In genomic region chr16:28200661-28201060, GRCh38 we compare ENCODE assay signal across 20 cellular contexts. TPM values are rescaled to one million over a fixed set of nuclear protein-coding genes. Genes with fewer than 3 reads are reported as not detected.
DNase-seq lines count a peak whose midpoint lies in the region; ATAC-seq and TF ChIP-seq lines count a peak whose summit lies in the region.
"Had no signal": no experiment of that assay in that cellular context is flagged by ENCODE, and none has a peak within 500 bp of the region (broad histone marks: within the 10 kb centered on the region; RNA-seq: fewer than 3 reads in every experiment).

No MANE protein-coding gene starts in this region.

- H3K4me3 ChIP-seq in IMR-90 (ENCODE audit: insufficient read depth, low read depth, low read length) (no peak overlapping the region), trophoblast cell (ENCODE audit: low read depth, low read length) (no peak overlapping the region)
- H3K4me3 ChIP-seq: colonic mucosa, GM23248, Peyer's patch, tibial artery had no signal

- H3K23ac ChIP-seq in IMR-90 (ENCODE audit: low read depth, low read length) (no peak overlapping the region), trophoblast cell (ENCODE audit: low read length) (no peak overlapping the region)

- H3K4me1 Mint-ChIP-seq in activated CD8-positive, alpha-beta memory T cell treated with anti-CD3 and anti-CD28 coated beads, Interleukin-2, amount 10 ng/mL, durations not matched to agents 7 days and 5 days: peaks cover 46% of the 10 kb centered on the region
- peaks cover 39% of the 10 kb centered on the region for H3K4me1 Mint-ChIP-seq in activated naive CD8-positive, alpha-beta T cell treated with anti-CD3 and anti-CD28 coated beads, Interleukin-2, amount 50 U/mL, for 24 hours

- no peak for TF ChIP-seq CTCF in IMR-90 (conservative IDR thresholded peaks at IDR 0.05; ENCODE audit: low read depth, low read length)

- H2BK5ac ChIP-seq in IMR-90 (ENCODE audit: low read depth, low read length, poor library complexity, severe bottlenecking): peak overlapping the region; percentile 11
- no peak overlapping the region for H2BK5ac ChIP-seq in trophoblast cell (ENCODE audit: low read depth, low read length, poor library complexity)

- dilution Hi-C loops in IMR-90 (cut with HindIII; ENCODE audit: low sequenced_read_pairs, unreplicated experiment): no loop called here

- no peak overlapping the region for H2BK15ac ChIP-seq in IMR-90 (ENCODE audit: low read depth, low read length)

- no peak overlapping the region for H2BK20ac ChIP-seq in IMR-90 (ENCODE audit: low read depth, low read length)

- H4K20me1 ChIP-seq in IMR-90 (ENCODE audit: insufficient read depth, low read length): peaks cover 55% of the 10 kb centered on the region

- no peak overlapping the region for H2AFZ ChIP-seq in IMR-90 (replicated peaks; ENCODE audit: low read length, poor library complexity)
- no peak overlapping the region for H2AFZ ChIP-seq in trophoblast cell (ENCODE audit: insufficient read depth, low read length, poor library complexity)
- H2AFZ ChIP-seq: GM23248 had no signal

- H3K56ac ChIP-seq in IMR-90 (ENCODE audit: extremely low read depth, insufficient read depth, low read length): no peak overlapping the region

- H3K36me3 ChIP-seq in IMR-90 (ENCODE audit: control insufficient read depth, insufficient read depth, low read length) (peaks cover 42% of the 10 kb centered on the region), trophoblast cell (ENCODE audit: control insufficient read depth in 1 of 2, insufficient read depth in 2 of 2, low read length in 2 of 2) (peaks cover 14 to 18% of the 10 kb centered on the region in 2 experiments)
- H3K36me3 ChIP-seq: colonic mucosa had no signal

- ATAC-seq in activated CD8-positive, alpha-beta memory T cell treated with anti-CD3 and anti-CD28 coated beads, Interleukin-2, amount 10 ng/mL, durations not matched to agents 7 days and 5 days: no peak
- ATAC-seq in IMR-90 (ENCODE audit: low read depth): no peak
- peak; percentile 6 for ATAC-seq in activated naive CD8-positive, alpha-beta T cell treated with anti-CD3 and anti-CD28 coated beads, Interleukin-2, amount 50 U/mL, for 24 hours
- ATAC-seq: stimulated activated effector memory CD8-positive, alpha-beta T cell treated with anti-CD3 and anti-CD28 coated beads, Interleukin-12 subunit alpha, Interleukin-12 subunit beta, amount 100 ng/mL, for 72 hours had no signal

- H3K4ac ChIP-seq in IMR-90 (ENCODE audit: low read depth, low read length): no peak overlapping the region
- H3K4ac ChIP-seq in trophoblast cell (ENCODE audit: low read depth, low read length): no peak overlapping the region

- no peak for TF ChIP-seq RAD21 in IMR-90 (IDR thresholded peaks at IDR 0.05; ENCODE audit: low read length)

- no peaks in the 10 kb centered on the region for H3K79me2 ChIP-seq in trophoblast cell (ENCODE audit: control insufficient read depth, insufficient read depth, low read length, poor library complexity)

- no peak overlapping the region for H2AK9ac ChIP-seq in IMR-90 (replicated peaks; ENCODE audit: low read depth, low read length, poor library complexity)

- peaks cover 15 to 63% of the 10 kb centered on the region in 2 experiments for H3K79me1 ChIP-seq in IMR-90 (ENCODE audit: low read depth in 1 of 2, low read length in 2 of 2)
- no peaks in the 10 kb centered on the region for H3K79me1 ChIP-seq in trophoblast cell (ENCODE audit: low read length)

- no peak overlapping the region for H3K4me2 ChIP-seq in IMR-90 (ENCODE audit: low read depth, low read length)
- no peak overlapping the region for H3K4me2 ChIP-seq in trophoblast cell (ENCODE audit: low read length)

- no peaks in the 10 kb centered on the region for H3K27me3 Mint-ChIP-seq in activated CD8-positive, alpha-beta memory T cell treated with anti-CD3 and anti-CD28 coated beads, Interleukin-2, amount 10 ng/mL, durations not matched to agents 7 days and 5 days
- no peaks in the 10 kb centered on the region for H3K27me3 Mint-ChIP-seq in activated naive CD8-positive, alpha-beta T cell treated with anti-CD3 and anti-CD28 coated beads, Interleukin-2, amount 50 U/mL, for 24 hours

- H3K9ac ChIP-seq in IMR-90 (ENCODE audit: low read depth, low read length) (no peak overlapping the region), trophoblast cell (ENCODE audit: low read length) (no peak overlapping the region)
- H3K9ac ChIP-seq: GM23248 had no signal

- H2BK120ac ChIP-seq in IMR-90 (ENCODE audit: low read depth, low read length) (no peak overlapping the region), trophoblast cell (ENCODE audit: insufficient read depth, low read length, poor library complexity) (no peak overlapping the region)

- H2AK5ac ChIP-seq in IMR-90 (ENCODE audit: low read depth, low read length) (no peak overlapping the region; the same call in 1 of the 2 replicates), trophoblast cell (ENCODE audit: low read length) (no peak overlapping the region)

- DNase-seq in activated CD8-positive, alpha-beta memory T cell treated with anti-CD3 and anti-CD28 coated beads, Interleukin-2, amount 10 ng/mL, durations not matched to agents 7 days and 5 days: no peak
- no peak for DNase-seq in activated CD8-positive, alpha-beta memory T cell treated with anti-CD3 and anti-CD28 coated beads, Interleukin-2, amount 50 U/mL, for 4 hours
- DNase-seq in IMR-90 (no peak), trophoblast cell (peak; percentile 66 to 85), DMS53 treated with DMSO at 0.1 percent for 48 hours (lab: John Stamatoyannopoulos, UW; ENCODE audit: unreplicated experiment) (no peak), hypothalamus (lab: John Stamatoyannopoulos, UW) (no peak), NCI-H82 (lab: John Stamatoyannopoulos, UW) (no peak)
- no peak for DNase-seq in activated naive CD8-positive, alpha-beta T cell treated with anti-CD3 and anti-CD28 coated beads, Interleukin-2, amount 50 U/mL, for 24 hours
- DNase-seq: activated CD4-positive, alpha-beta T cell treated with anti-CD3 and anti-CD28 coated beads for 48 hours; colonic mucosa; foreskin fibroblast; GM23248; hippocampal formation; kidney; NCI-H1417 treated with DMSO at 0.1 percent for 48 hours; Peyer's patch; T1000; tibial artery had no signal

- H3K27me3 ChIP-seq in IMR-90 (ENCODE audit: control insufficient read depth, insufficient read depth, low read length): no peaks in the 10 kb centered on the region
- no peaks in the 10 kb centered on the region for H3K27me3 ChIP-seq in trophoblast cell (ENCODE audit: insufficient read depth, low read length)
- H3K27me3 ChIP-seq: colonic mucosa, Peyer's patch, tibial artery had no signal

- 0 out of 2 replicates have a peak overlapping the region, but pooled peaks have one; percentile 20 for H4K5ac ChIP-seq in IMR-90 (ENCODE audit: low read depth, low read length)

- no peak overlapping the region for H3K14ac ChIP-seq in IMR-90 (replicated peaks; ENCODE audit: low read depth, low read length)
- no peak overlapping the region for H3K14ac ChIP-seq in trophoblast cell (ENCODE audit: low read length)

- no peak overlapping the region for H3K4me3 Mint-ChIP-seq in activated CD8-positive, alpha-beta memory T cell treated with anti-CD3 and anti-CD28 coated beads, Interleukin-2, amount 10 ng/mL, durations not matched to agents 7 days and 5 days
- H3K4me3 Mint-ChIP-seq in activated naive CD8-positive, alpha-beta T cell treated with anti-CD3 and anti-CD28 coated beads, Interleukin-2, amount 50 U/mL, for 24 hours: no peak overlapping the region
- H3K4me3 Mint-ChIP-seq: neural crest cell; stimulated activated effector memory CD8-positive, alpha-beta T cell treated with anti-CD3 and anti-CD28 coated beads, Interleukin-12 subunit alpha, Interleukin-12 subunit beta, amount 100 ng/mL, for 72 hours had no signal

- H3K9me3 Mint-ChIP-seq in activated CD8-positive, alpha-beta memory T cell treated with anti-CD3 and anti-CD28 coated beads, Interleukin-2, amount 10 ng/mL, durations not matched to agents 7 days and 5 days (ENCODE audit: low read depth): no peaks in the 10 kb centered on the region
- H3K9me3 Mint-ChIP-seq in activated naive CD8-positive, alpha-beta T cell treated with anti-CD3 and anti-CD28 coated beads, Interleukin-2, amount 50 U/mL, for 24 hours: no peaks in the 10 kb centered on the region
- H3K9me3 Mint-ChIP-seq: neural crest cell; stimulated activated effector memory CD8-positive, alpha-beta T cell treated with anti-CD3 and anti-CD28 coated beads, Interleukin-12 subunit alpha, Interleukin-12 subunit beta, amount 100 ng/mL, for 72 hours had no signal

- H4K91ac ChIP-seq in IMR-90 (ENCODE audit: insufficient read depth, low read depth, low read length): no peak overlapping the region
- H4K91ac ChIP-seq in trophoblast cell (ENCODE audit: low read depth, low read length): no peak overlapping the region

- no peak overlapping the region for H4K12ac ChIP-seq in trophoblast cell (ENCODE audit: low read depth, low read length)

- CTCF ChIA-PET in activated CD8-positive, alpha-beta memory T cell treated with anti-CD3 and anti-CD28 coated beads, Interleukin-2, amount 10 ng/mL, durations not matched to agents 7 days and 5 days (lab: Charles Lee): interaction anchor here (1.0 to 1.2 kb wide), 2 partner anchors 8 to 64 kb away, joined by 3 read pairs; no protein-coding TSS in a partner anchor
- CTCF ChIA-PET in IMR-90 (lab: Yijun Ruan, JAX): no interaction called here

- H3K27ac Mint-ChIP-seq in activated CD8-positive, alpha-beta memory T cell treated with anti-CD3 and anti-CD28 coated beads, Interleukin-2, amount 10 ng/mL, durations not matched to agents 7 days and 5 days: peak overlapping the region; percentile 68
- peak overlapping the region; percentile 59 for H3K27ac Mint-ChIP-seq in activated naive CD8-positive, alpha-beta T cell treated with anti-CD3 and anti-CD28 coated beads, Interleukin-2, amount 50 U/mL, for 24 hours
- H3K27ac Mint-ChIP-seq: stimulated activated effector memory CD8-positive, alpha-beta T cell treated with anti-CD3 and anti-CD28 coated beads, Interleukin-12 subunit alpha, Interleukin-12 subunit beta, amount 100 ng/mL, for 72 hours had no signal

- intact Hi-C loops in IMR-90 (cut with micrococcal nuclease): no loop called here

- TF ChIP-seq POLR2A in IMR-90 (IDR thresholded peaks at IDR 0.05; ENCODE audit: low read depth, low read length): no peak

- no peaks in the 10 kb centered on the region for H3K9me3 ChIP-seq in IMR-90 (ENCODE audit: control insufficient read depth, insufficient read depth, low read length)
- H3K9me3 ChIP-seq in trophoblast cell (ENCODE audit: insufficient read depth, low read depth, low read length): no peaks in the 10 kb centered on the region
- H3K9me3 ChIP-seq: colonic mucosa, Peyer's patch, tibial artery had no signal

- H3K9me1 ChIP-seq in IMR-90 (ENCODE audit: insufficient read depth, low read length): peaks cover 31% of the 10 kb centered on the region

- no TSS peak for BruUV-seq in IMR-90 (replicated peaks; lab: Mats Ljungman, UMichigan)

- peaks cover 12% of the 10 kb centered on the region for H3K4me1 ChIP-seq in IMR-90 (ENCODE audit: control insufficient read depth, insufficient read depth, low read length)
- H3K4me1 ChIP-seq in trophoblast cell (ENCODE audit: control insufficient read depth in 1 of 2, insufficient read depth in 2 of 2, low read length in 2 of 2): no peaks in the 10 kb centered on the region
- H3K4me1 ChIP-seq: colonic mucosa, Peyer's patch had no signal

- POLR2A ChIA-PET in IMR-90 (lab: Charles Lee; ENCODE audit: unreplicated experiment): no interaction called here

- WGBS in IMR-90 (ENCODE audit: extremely low coverage in 2 of 2, insufficient read length in 1 of 2), 2 experiments: 97% methylated on average over 4 of the region's 5 CpGs; no CpG with 5 or more reads in 1 of the 2 experiments
- no CpG with 5 or more reads among the region's 5 CpGs for WGBS in trophoblast cell (ENCODE audit: extremely low coverage, insufficient coverage, insufficient read length)

- H2BK12ac ChIP-seq in trophoblast cell (ENCODE audit: low read length): no peak overlapping the region

- H4K8ac ChIP-seq in IMR-90 (ENCODE audit: low read depth in 2 of 2, low read length in 2 of 2) (no peak overlapping the region), trophoblast cell (ENCODE audit: low read depth, low read length) (no peak overlapping the region)

- no peak overlapping the region for H3K27ac ChIP-seq in IMR-90 (ENCODE audit: insufficient read depth, low read length)
- no peak overlapping the region for H3K27ac ChIP-seq in trophoblast cell (ENCODE audit: low read depth, low read length)
- H3K27ac ChIP-seq: colonic mucosa, GM23248, tibial artery had no signal

- no peak overlapping the region for H3K18ac ChIP-seq in IMR-90 (ENCODE audit: low read depth, low read length)
- no peak overlapping the region for H3K18ac ChIP-seq in trophoblast cell (ENCODE audit: low read length)

- in situ Hi-C loops in IMR-90 (cut with MboI; ENCODE audit: low sequenced_read_pairs): no loop called here

- H3K36me3 Mint-ChIP-seq in activated CD8-positive, alpha-beta memory T cell treated with anti-CD3 and anti-CD28 coated beads, Interleukin-2, amount 10 ng/mL, durations not matched to agents 7 days and 5 days: peaks cover 41% of the 10 kb centered on the region
- H3K36me3 Mint-ChIP-seq in activated naive CD8-positive, alpha-beta T cell treated with anti-CD3 and anti-CD28 coated beads, Interleukin-2, amount 50 U/mL, for 24 hours (ENCODE audit: low read depth): peaks cover 35% of the 10 kb centered on the region

RNA-seq across cellular contexts. Expression of gene XPO6, which starts 11.1 kb away (rescaled TPM):
- total RNA-seq in activated CD8-positive, alpha-beta memory T cell treated with anti-CD3 and anti-CD28 coated beads, Interleukin-2, amount 10 ng/mL, durations not matched to agents 7 days and 5 days: 100 to 1,000 TPM; 204 to 267 TPM
- 103 and 108 TPM in 2 replicates for total RNA-seq in IMR-90 (2012; rRNA removed)
- 184 and 202 TPM in 2 replicates for polyA plus RNA-seq in IMR-90 (2012; rRNA removed)
- 213 and 433 TPM in 2 replicates for polyA plus RNA-seq in IMR-90 (2012; cell fraction: cytosol; rRNA removed)
- polyA plus RNA-seq in IMR-90 (2012; cell fraction: nucleus; rRNA removed; ENCODE audit: low replicate concordance): 272 and 467 TPM in 2 replicates
- 32.7 and 36.0 TPM in 2 replicates for polyA plus RNA-seq in trophoblast cell (2013)

Comparison
In these comparisons a context has a peak if more than half of its experiments do, and no peak if none do; other contexts are left out.
1. DNase-seq: peak in trophoblast cell (2 of 2); none in activated CD8-positive, alpha-beta memory T cell treated with anti-CD3 and anti-CD28 coated beads, Interleukin-2, amount 10 ng/mL, durations not matched to agents 7 days and 5 days (single experiment), activated CD8-positive, alpha-beta memory T cell treated with anti-CD3 and anti-CD28 coated beads, Interleukin-2, amount 50 U/mL, for 4 hours (single experiment), IMR-90 (single experiment), activated naive CD8-positive, alpha-beta T cell treated with anti-CD3 and anti-CD28 coated beads, Interleukin-2, amount 50 U/mL, for 24 hours (single experiment), DMS53 treated with DMSO at 0.1 percent for 48 hours (single experiment), hypothalamus (0 of 51) and NCI-H82 (single experiment).